8 cellular contexts compared by ENCODE assay signal in genomic region chr11:124953753-124954624, GRCh38.
DNase-seq lines count a peak whose midpoint lies in the region; ATAC-seq and TF ChIP-seq lines count a peak whose summit lies in the region.

Gene CCDC15 (plus strand): TSS chr11:124954202. CDS start chr11:124954733, 531 bp downstream.

- ATAC-seq in stimulated activated naive CD8-positive, alpha-beta T cell treated with anti-CD3 and anti-CD28 coated beads, Interleukin-15, amount 100 ng/mL, for 72 hours = peak; percentile 97

- H3K4me3 Mint-ChIP-seq in nephron progenitor cell = no peak within 1 kb of the TSS
- H3K4me3 Mint-ChIP-seq in stimulated activated naive CD8-positive, alpha-beta T cell treated with anti-CD3 and anti-CD28 coated beads, Interleukin-15, amount 100 ng/mL, for 72 hours = no peak within 1 kb of the TSS

- peaks cover 9% of the 10 kb centered on the region for H3K27me3 Mint-ChIP-seq in nephron progenitor cell (ENCODE audit: low read depth, poor library complexity)
- no peaks in the 10 kb centered on the region for H3K27me3 Mint-ChIP-seq in stimulated activated naive CD8-positive, alpha-beta T cell treated with anti-CD3 and anti-CD28 coated beads, Interleukin-15, amount 100 ng/mL, for 72 hours

- H3K27ac Mint-ChIP-seq in nephron progenitor cell = no peak within 1 kb of the TSS
- no peak within 1 kb of the TSS for H3K27ac Mint-ChIP-seq in stimulated activated naive CD8-positive, alpha-beta T cell treated with anti-CD3 and anti-CD28 coated beads, Interleukin-15, amount 100 ng/mL, for 72 hours

- DNase-seq in EH (ENCODE audit: low read depth) (peak; percentile 98), GOT3 (lab: John Stamatoyannopoulos, UW) (peak; percentile 63), LNCaP clone FGC (ENCODE audit: low read depth) (peak; percentile 96), RPMI8226 (peak; percentile 95), fibroblast of the conjunctiva (ENCODE audit: low read depth) (peak; percentile 94), nephron progenitor cell (peak; percentile 96)
- peak; percentile 93 for DNase-seq in activated T-helper 9 cell treated with anti-CD3 and anti-CD28 coated beads, Interleukin-2, amount 50 U/mL, for 16 hours (ENCODE audit: low read depth)
- DNase-seq in stimulated activated naive CD8-positive, alpha-beta T cell treated with anti-CD3 and anti-CD28 coated beads, Interleukin-15, amount 100 ng/mL, for 72 hours = peak; percentile 87 to 95

- TF ChIP-seq CTCF in LNCaP clone FGC (IDR thresholded peaks at IDR 0.05; ENCODE audit: control insufficient read depth, extremely low read depth, insufficient read depth) = no peak
- no peak for TF ChIP-seq CTCF in nephron progenitor cell (IDR thresholded peaks at IDR 0.05)

- H3K36me3 Mint-ChIP-seq in nephron progenitor cell (ENCODE audit: low read depth) = no peaks in the 10 kb centered on the region

- peak within 1 kb of the TSS; percentile 78 for H3K4me3 ChIP-seq in LNCaP clone FGC (ENCODE audit: low read depth, low read length)

- no peaks in the 10 kb centered on the region for H3K4me1 Mint-ChIP-seq in nephron progenitor cell
- no peaks in the 10 kb centered on the region for H3K4me1 Mint-ChIP-seq in stimulated activated naive CD8-positive, alpha-beta T cell treated with anti-CD3 and anti-CD28 coated beads, Interleukin-15, amount 100 ng/mL, for 72 hours

- H3K9me3 Mint-ChIP-seq in nephron progenitor cell = peaks cover 6% of the 10 kb centered on the region
- H3K9me3 Mint-ChIP-seq in stimulated activated naive CD8-positive, alpha-beta T cell treated with anti-CD3 and anti-CD28 coated beads, Interleukin-15, amount 100 ng/mL, for 72 hours = peaks cover 0 to under 1% of the 10 kb centered on the region in 2 donors

Comparison
In these comparisons a context has a peak if more than half of its experiments do, and no peak if none do; other contexts are left out.
1. Peak in every context shown above with its lines: DNase-seq, ATAC-seq and H3K4me3 ChIP-seq.